In the genomic region with DNA sequence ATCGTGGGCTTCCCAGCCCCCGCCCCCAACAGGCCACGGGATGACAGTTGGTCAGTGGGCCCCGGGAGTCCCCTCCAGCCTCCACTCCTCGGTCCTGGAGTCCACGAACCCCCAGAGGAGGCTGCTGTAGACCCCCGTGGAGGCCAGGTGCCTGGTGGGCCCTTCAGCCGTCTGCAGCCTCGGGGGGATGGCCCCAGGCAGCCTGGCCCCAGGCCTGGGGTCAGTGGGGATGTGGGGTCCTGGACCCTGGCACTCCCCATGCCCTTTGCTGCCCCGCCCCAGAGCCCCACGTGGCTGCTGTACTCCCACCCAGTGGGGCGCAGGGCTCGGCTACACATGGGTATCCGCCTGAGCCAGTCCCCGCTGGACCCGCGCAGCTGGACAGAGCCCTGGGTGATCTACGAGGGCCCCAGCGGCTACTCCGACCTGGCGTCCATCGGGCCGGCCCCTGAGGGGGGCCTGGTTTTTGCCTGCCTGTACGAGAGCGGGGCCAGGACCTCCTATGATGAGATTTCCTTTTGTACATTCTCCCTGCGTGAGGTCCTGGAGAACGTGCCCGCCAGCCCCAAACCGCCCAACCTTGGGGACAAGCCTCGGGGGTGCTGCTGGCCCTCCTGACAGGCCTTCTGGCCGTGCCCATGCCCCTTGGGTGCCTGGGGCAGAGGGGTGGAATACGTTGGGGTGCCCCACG, we compare ENCODE assay signal across 28 cellular contexts. TPM values are rescaled to one million over a fixed set of nuclear protein-coding genes. Genes with fewer than 3 reads are reported as not detected.
DNase-seq lines count a peak whose midpoint lies in the region; ATAC-seq and TF ChIP-seq lines count a peak whose summit lies in the region.
"Had no signal": no experiment of that assay in that cellular context is flagged by ENCODE, and none has a peak within 500 bp of the region (broad histone marks: within the 10 kb centered on the region; RNA-seq: fewer than 3 reads in every experiment).

No MANE protein-coding gene starts in this region.

- WGBS in psoas muscle, 3 donors = 74 to 78% (median 77%) methylated on average over 29 to 33 of the region's 33 CpGs

- no peaks in the 10 kb centered on the region for H3K36me3 Mint-ChIP-seq in T-helper 2 cell treated with Interferon-gamma antibody and Interleukin-4, amounts not matched to agents 5 μg/mL and 100 μg/mL, for 36 hours (ENCODE audit: low read depth)
- H3K36me3 Mint-ChIP-seq in CD4-positive, alpha-beta T cell (ENCODE audit: low read depth) = no peaks in the 10 kb centered on the region
- H3K36me3 Mint-ChIP-seq: neural progenitor cell, T-cell, type B pancreatic cell had no signal

- no peak overlapping the region for H3K27ac ChIP-seq in psoas muscle
- H3K27ac ChIP-seq in CD4-positive, alpha-beta T cell (ENCODE audit: low read depth, low read length) = no peak overlapping the region
- H3K27ac ChIP-seq: GM23248, neural progenitor cell, VCaP had no signal

- no peaks in the 10 kb centered on the region for H3K9me3 ChIP-seq in psoas muscle
- no peaks in the 10 kb centered on the region for H3K9me3 ChIP-seq in CD4-positive, alpha-beta T cell (ENCODE audit: control insufficient read depth, low read length)

- H3K27me3 Mint-ChIP-seq in T-helper 2 cell treated with Interferon-gamma antibody and Interleukin-4, amounts not matched to agents 5 μg/mL and 100 μg/mL, for 36 hours (ENCODE audit: low read depth) = no peaks in the 10 kb centered on the region
- no peaks in the 10 kb centered on the region for H3K27me3 Mint-ChIP-seq in CD4-positive, alpha-beta T cell
- H3K27me3 Mint-ChIP-seq: stimulated activated naive CD8-positive, alpha-beta T cell treated with anti-CD3 and anti-CD28 coated beads, Interleukin-15, Interleukin-2, amounts not matched to agents 100 ng/mL and 50 ng/mL, for 24 hours had no signal

- H3K4me3 ChIP-seq in psoas muscle = no peak overlapping the region
- H3K4me3 ChIP-seq: GM23248, neural progenitor cell, skin epidermis had no signal

- intact Hi-C loops in psoas muscle (cut with DNase I) = no loop called here
- intact Hi-C loops in CD4-positive, alpha-beta T cell (cut with DNase I, micrococcal nuclease) = loop anchor here in 1 of 2 experiments (10.0 kb wide), 1 partner anchor 48 kb away; a partner anchor contains a TSS

- H3K27ac Mint-ChIP-seq in T-helper 2 cell treated with Interferon-gamma antibody and Interleukin-4, amounts not matched to agents 5 μg/mL and 100 μg/mL, for 36 hours = no peak overlapping the region
- H3K27ac Mint-ChIP-seq in CD4-positive, alpha-beta T cell = no peak overlapping the region
- H3K27ac Mint-ChIP-seq: activated naive CD4-positive, alpha-beta T cell treated with anti-CD3 and anti-CD28 coated beads for 36 hours; neural progenitor cell; stimulated activated naive CD8-positive, alpha-beta T cell treated with anti-CD3 and anti-CD28 coated beads, Interleukin-15, Interleukin-2, amounts not matched to agents 100 ng/mL and 50 ng/mL, for 24 hours; T-cell; type B pancreatic cell had no signal

- POLR2A ChIA-PET in CD4-positive, alpha-beta T cell (lab: Charles Lee) = no interaction called here

- H3K4me1 Mint-ChIP-seq in T-helper 2 cell treated with Interferon-gamma antibody and Interleukin-4, amounts not matched to agents 5 μg/mL and 100 μg/mL, for 36 hours (ENCODE audit: low read depth) = no peaks in the 10 kb centered on the region
- H3K4me1 Mint-ChIP-seq in CD4-positive, alpha-beta T cell (ENCODE audit: low read depth) = peaks cover 5% of the 10 kb centered on the region

- no peaks in the 10 kb centered on the region for H3K9me3 Mint-ChIP-seq in T-helper 2 cell treated with Interferon-gamma antibody and Interleukin-4, amounts not matched to agents 5 μg/mL and 100 μg/mL, for 36 hours
- H3K9me3 Mint-ChIP-seq in CD4-positive, alpha-beta T cell = no peaks in the 10 kb centered on the region
- H3K9me3 Mint-ChIP-seq: activated naive CD4-positive, alpha-beta T cell treated with anti-CD3 and anti-CD28 coated beads for 36 hours; stimulated activated naive CD8-positive, alpha-beta T cell treated with anti-CD3 and anti-CD28 coated beads, Interleukin-15, Interleukin-2, amounts not matched to agents 100 ng/mL and 50 ng/mL, for 24 hours; T-cell; type B pancreatic cell had no signal

- peak; percentile 2 for DNase-seq in T-helper 2 cell treated with Interferon-gamma antibody and Interleukin-4, amounts not matched to agents 5 μg/mL and 100 μg/mL, for 36 hours (ENCODE audit: low spot score)
- DNase-seq in T-helper 2 cell (no peak), GM13976 (ENCODE audit: low spot score) (peak; percentile 20), hepatic stellate cell (ENCODE audit: low spot score) (peak; percentile 8), psoas muscle (peak; percentile 17 to 58), amygdala (lab: John Stamatoyannopoulos, UW) (no peak)
- DNase-seq in activated T-cell treated with anti-CD3 and anti-CD28 coated beads, Interleukin-2, amount 50 U/mL, for 1 hour = no peak
- no peak for DNase-seq in CD4-positive, alpha-beta T cell
- DNase-seq: 8988T; activated CD4-positive, alpha-beta T cell treated with anti-CD3 and anti-CD28 coated beads, Interleukin-2, amount 50 U/mL, for 4 hours; activated naive CD4-positive, alpha-beta T cell treated with anti-CD3 and anti-CD28 coated beads for 36 hours; central memory CD4-positive, alpha-beta T cell; DMS 273 treated with DMSO at 0.1 percent for 48 hours; foreskin melanocyte; GM23248; KG1; NCI-H2171 treated with DMSO at 0.1 percent for 48 hours; NCI-H748 treated with DMSO at 0.1 percent for 48 hours; SHP77 had no signal

- no peak overlapping the region for H3K4me3 Mint-ChIP-seq in T-helper 2 cell treated with Interferon-gamma antibody and Interleukin-4, amounts not matched to agents 5 μg/mL and 100 μg/mL, for 36 hours
- H3K4me3 Mint-ChIP-seq in CD4-positive, alpha-beta T cell = no peak overlapping the region
- H3K4me3 Mint-ChIP-seq: activated naive CD4-positive, alpha-beta T cell treated with anti-CD3 and anti-CD28 coated beads for 36 hours; neural progenitor cell; type B pancreatic cell had no signal

- in situ Hi-C loops in GM13976 (cut with MboI; ENCODE audit: low sequenced_read_pairs, unreplicated experiment) = no loop called here

- H3K27me3 ChIP-seq in psoas muscle (ENCODE audit: insufficient read depth in 3 of 3, low read length in 2 of 3) = peaks cover 0 to 1% (median 0%) of the 10 kb centered on the region in 3 donors
- no peaks in the 10 kb centered on the region for H3K27me3 ChIP-seq in CD4-positive, alpha-beta T cell (ENCODE audit: control insufficient read depth, insufficient read depth, low read length)
- H3K27me3 ChIP-seq: neural progenitor cell had no signal

- H3K4me1 ChIP-seq in psoas muscle = no peaks in the 10 kb centered on the region

- CTCF ChIA-PET in CD4-positive, alpha-beta T cell (lab: Charles Lee) = no interaction called here

- no peak for ATAC-seq in psoas muscle
- no peak for ATAC-seq in CD4-positive, alpha-beta T cell (ENCODE audit: poor library complexity)
- ATAC-seq: T-cell had no signal

- no peaks in the 10 kb centered on the region for H3K36me3 ChIP-seq in psoas muscle (ENCODE audit: insufficient read depth in 1 of 2, low read depth in 1 of 2)
- H3K36me3 ChIP-seq: neural progenitor cell had no signal

- TF ChIP-seq CTCF in GM13976 (IDR thresholded peaks at IDR 0.05; ENCODE audit: borderline replicate concordance, control extremely low read depth, extremely low read depth, insufficient read depth, missing control alignments) (no peak), psoas muscle (IDR thresholded peaks at IDR 0.05) (no peak)
- TF ChIP-seq CTCF in CD4-positive, alpha-beta T cell (IDR thresholded peaks at IDR 0.05) = no peak

RNA-seq across cellular contexts. Expression of a gene that starts 7.6 kb away (rescaled TPM):
- 10 to 100 TPM in 2 of 4 donors, 1 to 10 TPM in 1, under 1 TPM in 1; 0.44 to 18.0 (median 9.1) TPM for total RNA-seq in psoas muscle
- polyA plus RNA-seq in psoas muscle = 10 to 100 TPM in 1 of 3 donors, 1 to 10 TPM in 1, under 1 TPM in 1; 0.73 to 54.6 (median 3.4) TPM
- 1 to 10 TPM; 4.3 to 6.8 TPM for total RNA-seq in CD4-positive, alpha-beta T cell
- total RNA-seq: activated naive CD4-positive, alpha-beta T cell treated with anti-CD3 and anti-CD28 coated beads for 36 hours; G401; GM23248; pulmonary artery endothelial cell had no signal
- polyA plus RNA-seq: BJ, GM23248 had no signal

RNA-seq across cellular contexts. Expression of a gene that starts 40.0 kb away (rescaled TPM):
- under 1 TPM in 1 of 4 donors, not detected in 3; 0.16 TPM for total RNA-seq in psoas muscle
- under 1 TPM in 1 of 3 donors, not detected in 2; 0.14 TPM for polyA plus RNA-seq in psoas muscle
- total RNA-seq in CD4-positive, alpha-beta T cell = 1 to 10 TPM; 1.5 to 1.9 TPM
- total RNA-seq: activated naive CD4-positive, alpha-beta T cell treated with anti-CD3 and anti-CD28 coated beads for 36 hours; G401; GM23248; pulmonary artery endothelial cell had no signal
- polyA plus RNA-seq: BJ, GM23248 had no signal

RNA-seq across cellular contexts. Expression of a gene that starts 42.1 kb away (rescaled TPM):
- under 1 TPM in 2 of 4 donors, not detected in 2; 0.20 to 0.30 TPM for total RNA-seq in psoas muscle
- under 1 TPM; 0.03 to 0.06 (median 0.05) TPM for polyA plus RNA-seq in psoas muscle
- 10 to 100 TPM in 1 of 2 experiments, 1 to 10 TPM in 1; 9.5 to 11.4 TPM for total RNA-seq in CD4-positive, alpha-beta T cell
- total RNA-seq: G401, GM23248, pulmonary artery endothelial cell had no signal
- polyA plus RNA-seq: BJ, GM23248 had no signal

RNA-seq across cellular contexts. Expression of a gene that starts 53.0 kb away (rescaled TPM):
- total RNA-seq in psoas muscle = not detected
- polyA plus RNA-seq in psoas muscle = under 1 TPM in 1 of 3 donors, not detected in 2; 0.01 TPM
- under 1 TPM; 0.30 to 0.36 TPM for total RNA-seq in CD4-positive, alpha-beta T cell
- total RNA-seq: activated naive CD4-positive, alpha-beta T cell treated with anti-CD3 and anti-CD28 coated beads for 36 hours; G401; GM23248; pulmonary artery endothelial cell had no signal
- polyA plus RNA-seq: BJ, GM23248 had no signal

Comparison
In these comparisons a context has a peak if more than half of its experiments do, and no peak if none do; other contexts are left out.
1. DNase-seq: peak in T-helper 2 cell treated with Interferon-gamma antibody and Interleukin-4, amounts not matched to agents 5 μg/mL and 100 μg/mL, for 36 hours (single experiment), GM13976 (single experiment), hepatic stellate cell (single experiment) and psoas muscle (2 of 2); none in T-helper 2 cell (0 of 5), amygdala (0 of 56), activated T-cell treated with anti-CD3 and anti-CD28 coated beads, Interleukin-2, amount 50 U/mL, for 1 hour (single experiment) and CD4-positive, alpha-beta T cell (0 of 10).
2. RNA of a gene that starts 42.1 kb away (total RNA-seq): 9.5 to 11.4 TPM in CD4-positive, alpha-beta T cell; 0.20 to 0.30 TPM in psoas muscle; every median in the first group is over 4 times any median in the second.